Comparison of ENCODE assay signal across 18 cellular contexts in genomic region chr3:166613365-166613764, GRCh38.
A peak's percentile ranks its signal among the peaks of the same experiment; 100 is the strongest.
DNase-seq lines count a peak whose midpoint lies in the region; ATAC-seq, FAIRE-seq and TF ChIP-seq lines count a peak whose summit lies in the region.
"Had no signal": no experiment of that assay in that cellular context is flagged by ENCODE, and none has a peak within 500 bp of the region (broad histone marks: within the 10 kb centered on the region; RNA-seq: fewer than 3 reads in every experiment).

No MANE protein-coding gene starts in this region.

- no peaks in the 10 kb centered on the region for H3K36me3 ChIP-seq in kidney (ENCODE audit: control insufficient read depth in 1 of 2, insufficient read depth in 2 of 2, low read length in 2 of 2)

- H3K4me1 Mint-ChIP-seq in progenitor cell of endocrine pancreas (ENCODE audit: low read depth): no peaks in the 10 kb centered on the region
- H3K4me1 Mint-ChIP-seq: CD4-positive, alpha-beta memory T cell had no signal

- DNase-seq in UCSD-AML1 (lab: John Stamatoyannopoulos, UW; ENCODE audit: unreplicated experiment) (peak; percentile 4), kidney (peak; percentile 8), progenitor cell of endocrine pancreas (ENCODE audit: low spot score, unreplicated experiment) (no peak), NAMALWA (ENCODE audit: low spot score) (no peak)
- no peak for DNase-seq in NK-92 treated with Interleukin-12 subunit alpha and Interleukin-12 subunit beta, amount 100 ng/mL, for 24 hours (lab: John Stamatoyannopoulos, UW)
- DNase-seq: C1 segment of cervical spinal cord; Calu3; CD4-positive, alpha-beta memory T cell; COR-L47; DMS53; DMS79 treated with DMSO at 0.1 percent for 48 hours; GF-D8; H9 had no signal

- H3K9ac ChIP-seq in kidney (ENCODE audit: low read length in 2 of 2): no peak overlapping the region

- H3K27ac Mint-ChIP-seq in progenitor cell of endocrine pancreas: peak overlapping the region; percentile 27
- H3K27ac Mint-ChIP-seq: CD4-positive, alpha-beta memory T cell; GM23338; H9 had no signal

- no peak overlapping the region for H3K27ac ChIP-seq in kidney (ENCODE audit: low read depth in 2 of 2, low read length in 2 of 2)

- no peak overlapping the region for H3K4me3 Mint-ChIP-seq in progenitor cell of endocrine pancreas (ENCODE audit: low read depth)
- H3K4me3 Mint-ChIP-seq: CD4-positive, alpha-beta memory T cell; GM23338; H9 had no signal

- no peak for ATAC-seq in HG02970 (IDR thresholded peaks at IDR 0.05; ENCODE audit: low FRiP score, unreplicated experiment)
- ATAC-seq: GM23338, HCT116 had no signal

- no peak overlapping the region for H3K4me3 ChIP-seq in kidney (ENCODE audit: low read length in 2 of 2)
- H3K4me3 ChIP-seq: GM23338 had no signal

- peaks cover 3% of the 10 kb centered on the region for H3K9me3 Mint-ChIP-seq in progenitor cell of endocrine pancreas (ENCODE audit: low read depth)

- intact Hi-C loops in kidney (cut with DNase I): no loop called here

- H3K27me3 Mint-ChIP-seq in progenitor cell of endocrine pancreas: no peaks in the 10 kb centered on the region
- H3K27me3 Mint-ChIP-seq: CD4-positive, alpha-beta memory T cell had no signal

- H3K36me3 Mint-ChIP-seq in progenitor cell of endocrine pancreas (ENCODE audit: insufficient read depth): no peaks in the 10 kb centered on the region
- H3K36me3 Mint-ChIP-seq: CD4-positive, alpha-beta memory T cell had no signal

- H3K4me1 ChIP-seq in kidney (ENCODE audit: control insufficient read depth in 1 of 2, insufficient read depth in 1 of 2, low read depth in 1 of 2, low read length in 2 of 2): no peaks in the 10 kb centered on the region

- H3K9me3 ChIP-seq in kidney (ENCODE audit: control insufficient read depth in 1 of 2, low read length in 2 of 2): no peaks in the 10 kb centered on the region

- TF ChIP-seq CTCF in kidney (IDR thresholded peaks at IDR 0.05; ENCODE audit: borderline replicate concordance, extremely low read depth, insufficient read depth): no peak
- no peak for TF ChIP-seq CTCF in progenitor cell of endocrine pancreas (IDR thresholded peaks at IDR 0.05; ENCODE audit: unreplicated experiment)

- no peak for FAIRE-seq in kidney (lab: Jason Lieb, UNC)
- FAIRE-seq: GM12891, GM18507 had no signal

Comparison
In these comparisons a context has a peak if more than half of its experiments do, and no peak if none do; other contexts are left out.
1. DNase-seq: peak in UCSD-AML1 (single experiment) and kidney (single experiment); none in progenitor cell of endocrine pancreas (single experiment), NK-92 treated with Interleukin-12 subunit alpha and Interleukin-12 subunit beta, amount 100 ng/mL, for 24 hours (single experiment) and NAMALWA (single experiment).